In genomic region chr12:119913931-119914330, GRCh38 we compare ENCODE assay signal across 1 cellular context.
TF ChIP-seq lines count a peak whose summit lies in the region.

No MANE protein-coding gene starts in this region.

TF ChIP-seq in HEK293, 187 proteins besides CTCF, POLR2A, EP300 and RAD21 (continued from another document):
- TF ChIP-seq, protein P1, sequence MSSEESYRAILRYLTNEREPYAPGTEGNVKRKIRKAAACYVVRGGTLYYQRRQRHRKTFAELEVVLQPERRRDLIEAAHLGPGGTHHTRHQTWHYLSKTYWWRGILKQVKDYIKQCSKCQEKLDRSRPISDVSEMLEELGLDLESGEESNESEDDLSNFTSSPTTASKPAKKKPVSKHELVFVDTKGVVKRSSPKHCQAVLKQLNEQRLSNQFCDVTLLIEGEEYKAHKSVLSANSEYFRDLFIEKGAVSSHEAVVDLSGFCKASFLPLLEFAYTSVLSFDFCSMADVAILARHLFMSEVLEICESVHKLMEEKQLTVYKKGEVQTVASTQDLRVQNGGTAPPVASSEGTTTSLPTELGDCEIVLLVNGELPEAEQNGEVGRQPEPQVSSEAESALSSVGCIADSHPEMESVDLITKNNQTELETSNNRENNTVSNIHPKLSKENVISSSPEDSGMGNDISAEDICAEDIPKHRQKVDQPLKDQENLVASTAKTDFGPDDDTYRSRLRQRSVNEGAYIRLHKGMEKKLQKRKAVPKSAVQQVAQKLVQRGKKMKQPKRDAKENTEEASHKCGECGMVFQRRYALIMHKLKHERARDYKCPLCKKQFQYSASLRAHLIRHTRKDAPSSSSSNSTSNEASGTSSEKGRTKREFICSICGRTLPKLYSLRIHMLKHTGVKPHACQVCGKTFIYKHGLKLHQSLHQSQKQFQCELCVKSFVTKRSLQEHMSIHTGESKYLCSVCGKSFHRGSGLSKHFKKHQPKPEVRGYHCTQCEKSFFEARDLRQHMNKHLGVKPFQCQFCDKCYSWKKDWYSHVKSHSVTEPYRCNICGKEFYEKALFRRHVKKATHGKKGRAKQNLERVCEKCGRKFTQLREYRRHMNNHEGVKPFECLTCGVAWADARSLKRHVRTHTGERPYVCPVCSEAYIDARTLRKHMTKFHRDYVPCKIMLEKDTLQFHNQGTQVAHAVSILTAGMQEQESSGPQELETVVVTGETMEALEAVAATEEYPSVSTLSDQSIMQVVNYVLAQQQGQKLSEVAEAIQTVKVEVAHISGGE (tag by site-specific recombination; conservative IDR thresholded peaks at IDR 0.05; ENCODE audit: low read depth): no peak
TF ChIP-seq in HEK293: peak in this region for 1.
